Comparison of ENCODE assay signal across 8 cellular contexts in the genomic region with DNA sequence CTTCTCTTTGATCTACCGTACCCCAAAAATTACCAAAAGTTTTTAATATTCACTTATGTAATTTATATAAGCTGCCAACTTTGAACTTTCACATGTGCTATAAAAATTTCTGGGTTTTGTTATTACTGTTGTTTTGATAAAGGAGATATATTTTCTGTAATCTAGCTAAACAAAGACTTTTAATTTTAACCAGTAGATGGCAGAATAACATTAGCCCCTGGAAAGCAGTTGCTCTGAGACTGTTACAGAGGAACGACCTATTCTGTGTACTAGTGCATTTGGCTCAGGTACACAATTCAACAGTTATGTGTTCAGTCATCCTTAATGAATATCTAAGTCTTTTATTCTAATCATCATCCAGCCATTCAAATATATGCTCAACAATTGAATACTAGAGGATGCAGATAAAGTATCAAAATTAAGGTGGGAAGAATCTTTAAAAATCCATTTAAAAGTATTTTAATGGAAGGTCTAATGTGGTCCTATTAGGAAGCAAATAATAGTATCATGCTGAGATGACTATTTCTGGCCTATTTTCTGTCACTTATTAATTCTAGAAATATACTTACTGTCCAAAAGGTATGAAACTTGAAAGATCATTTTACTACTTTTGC. TPM values are rescaled to one million over a fixed set of nuclear protein-coding genes. Genes with fewer than 3 reads are reported as not detected.
DNase-seq lines count a peak whose midpoint lies in the region; ATAC-seq, FAIRE-seq and TF ChIP-seq lines count a peak whose summit lies in the region.

No MANE protein-coding gene starts in this region.

- peaks cover 10% of the 10 kb centered on the region for H3K4me1 Mint-ChIP-seq in astrocyte (ENCODE audit: low read depth, unreplicated experiment)

- H3K27ac ChIP-seq in astrocyte (ENCODE audit: low read depth, low read length) (no peak overlapping the region), tibial artery (no peak overlapping the region)

- H3K27ac Mint-ChIP-seq in astrocyte (ENCODE audit: unreplicated experiment): no peak overlapping the region

- H4K20me1 ChIP-seq in astrocyte (ENCODE audit: insufficient read depth, low read length): peaks cover 71% of the 10 kb centered on the region

- no peak overlapping the region for H3K4me2 ChIP-seq in astrocyte (ENCODE audit: low read length)

- peaks cover 70% of the 10 kb centered on the region for H3K79me2 ChIP-seq in astrocyte (ENCODE audit: insufficient read depth, low read length)

- no peak for DNase-seq in AG09319 (ENCODE audit: extremely low read depth, low read depth)
- DNase-seq in GM13976 (ENCODE audit: low spot score): peak; percentile 50
- peak; percentile 26 for DNase-seq in NCI-H2029 (lab: John Stamatoyannopoulos, UW)
- peak; percentile 25 for DNase-seq in astrocyte (ENCODE audit: low read depth)
- peak; percentile 42 for DNase-seq in iris pigment epithelial cell (ENCODE audit: low read depth)
- DNase-seq in tibial artery: no peak
- no peak for DNase-seq in activated T-cell treated with anti-CD3 and anti-CD28 coated beads, Interleukin-2, amount 50 U/mL, for 48 hours

- H3K27me3 ChIP-seq in astrocyte (ENCODE audit: insufficient read depth, low read length): no peaks in the 10 kb centered on the region
- H3K27me3 ChIP-seq in tibial artery: no peaks in the 10 kb centered on the region

- no peak for FAIRE-seq in astrocyte (lab: Jason Lieb, UNC)

- H3K4me1 ChIP-seq in astrocyte (ENCODE audit: insufficient read depth, low read length) (no peaks in the 10 kb centered on the region), tibial artery (peaks cover 0 to 49% (median 13%) of the 10 kb centered on the region in 4 donors)

- no peak overlapping the region for H3K4me3 Mint-ChIP-seq in astrocyte (ENCODE audit: unreplicated experiment)

- no peaks in the 10 kb centered on the region for H3K27me3 Mint-ChIP-seq in astrocyte (ENCODE audit: low read depth, unreplicated experiment)

- peak; percentile 80 for ATAC-seq in HG02763 (IDR thresholded peaks at IDR 0.05; ENCODE audit: unreplicated experiment)

- no peak overlapping the region for H3K4me3 ChIP-seq in astrocyte (ENCODE audit: insufficient read depth, low read depth, low read length)
- H3K4me3 ChIP-seq in tibial artery: no peak overlapping the region

- no peak overlapping the region for H2AFZ ChIP-seq in astrocyte (ENCODE audit: low read depth, low read length)

- H3K9me3 ChIP-seq in astrocyte (ENCODE audit: insufficient read depth, low read depth, low read length) (no peaks in the 10 kb centered on the region), tibial artery (no peaks in the 10 kb centered on the region)

- H3K36me3 ChIP-seq in astrocyte (ENCODE audit: insufficient read depth, low read length) (peaks cover 21% of the 10 kb centered on the region), tibial artery (peaks cover 0 to 30% (median 11%) of the 10 kb centered on the region in 3 donors)

- TF ChIP-seq CTCF in AG09319 (IDR thresholded peaks at IDR 0.05; ENCODE audit: low read depth, low read length) (peak; percentile 58), GM13976 (IDR thresholded peaks at IDR 0.05; ENCODE audit: borderline replicate concordance, control extremely low read depth, extremely low read depth, insufficient read depth, missing control alignments) (peak; percentile 24), astrocyte (IDR thresholded peaks at IDR 0.05; ENCODE audit: insufficient read depth, low read depth, low read length) (peak; percentile 62), tibial artery (IDR thresholded peaks at IDR 0.05) (peak; percentile 60 to 63)

- in situ Hi-C loops in GM13976 (cut with MboI; ENCODE audit: low sequenced_read_pairs, unreplicated experiment): loop anchor here (10.0 kb wide), 2 partner anchors 68 to 128 kb away; no protein-coding TSS in a partner anchor

- H3K9ac ChIP-seq in astrocyte (ENCODE audit: low read length): no peak overlapping the region

- peaks cover 5% of the 10 kb centered on the region for H3K36me3 Mint-ChIP-seq in astrocyte (ENCODE audit: low read depth, unreplicated experiment)

- intact Hi-C loops in tibial artery (cut with DNase I; ENCODE audit: low total_unique reads): loop anchor here (10.0 kb wide), 1 partner anchor 68 kb away; no protein-coding TSS in a partner anchor

- no peaks in the 10 kb centered on the region for H3K9me3 Mint-ChIP-seq in astrocyte (ENCODE audit: unreplicated experiment)

RNA-seq across cellular contexts. Expression of gene KLHL9, which starts 8.6 kb away (rescaled TPM):
- 30.3 and 30.4 TPM in 2 replicates for total RNA-seq in astrocyte

RNA-seq across cellular contexts. Expression of gene IFNA5, which starts 21.5 kb away (rescaled TPM):
- total RNA-seq in astrocyte: not detected in 2 replicates

RNA-seq across cellular contexts. Expression of gene IFNA6, which starts 24.1 kb away (rescaled TPM):
- not detected in 2 replicates for total RNA-seq in astrocyte

RNA-seq across cellular contexts. Expression of gene IFNA13, which starts 41.2 kb away (rescaled TPM):
- not detected in 2 replicates for total RNA-seq in astrocyte

RNA-seq across cellular contexts. Expression of gene IFNA2, which starts 58.6 kb away (rescaled TPM):
- total RNA-seq in astrocyte: not detected in 2 replicates

Comparison
In these comparisons a context has a peak if more than half of its experiments do, and no peak if none do; other contexts are left out.
1. DNase-seq: peak in GM13976 (single experiment), NCI-H2029 (single experiment), astrocyte (single experiment) and iris pigment epithelial cell (single experiment); none in AG09319 (single experiment), tibial artery (0 of 2) and activated T-cell treated with anti-CD3 and anti-CD28 coated beads, Interleukin-2, amount 50 U/mL, for 48 hours (0 of 2).
2. Peak in every context shown above with its lines, with median percentiles within 50 percentile points of each other: CTCF ChIP-seq.